12 cellular contexts compared by ENCODE assay signal in the genomic region with DNA sequence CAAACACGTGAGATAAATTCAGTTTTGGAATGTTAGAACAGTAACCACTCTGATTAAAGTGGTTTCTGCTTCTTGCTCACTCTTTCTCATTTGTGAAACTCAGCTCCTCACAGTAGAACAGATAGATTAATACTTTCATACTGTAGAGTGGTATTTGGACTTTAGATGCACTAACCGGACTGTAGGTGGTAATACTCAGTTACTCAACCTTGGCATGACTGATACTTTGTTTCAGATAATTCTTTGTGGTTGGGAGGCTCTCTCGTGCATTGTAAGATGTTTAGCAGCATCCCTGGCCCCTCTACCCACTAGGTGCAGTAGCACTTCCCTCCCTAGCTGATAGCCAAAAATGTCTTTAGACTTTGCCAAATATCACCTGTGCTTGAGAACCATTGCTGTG.
DNase-seq lines count a peak whose midpoint lies in the region; ATAC-seq and FAIRE-seq lines count a peak whose summit lies in the region.
"Had no signal": no experiment of that assay in that cellular context is flagged by ENCODE, and none has a peak within 500 bp of the region (broad histone marks: within the 10 kb centered on the region; RNA-seq: fewer than 3 reads in every experiment).

No MANE protein-coding gene starts in this region.

- DNase-seq in GM18507 (ENCODE audit: extremely low spot score, insufficient read length, low read depth) (peak; percentile 8), iris pigment epithelial cell (ENCODE audit: low read depth) (peak; percentile 57), EL (no peak), dedifferentiated amniotic fluid mesenchymal stem cell (ENCODE audit: extremely low spot score) (no peak), cerebellar cortex (ENCODE audit: low spot score) (no peak)
- DNase-seq: dorsolateral prefrontal cortex; H7; naive thymus-derived CD8-positive, alpha-beta T cell; NCI-H524 treated with DMSO at 0.1 percent for 48 hours had no signal

- peak; percentile 77 for FAIRE-seq in GM18507 (lab: Jason Lieb, UNC)

- ATAC-seq in GM21367 (IDR thresholded peaks at IDR 0.05; ENCODE audit: unreplicated experiment) (peak; percentile 57), HG03280 (IDR thresholded peaks at IDR 0.05; ENCODE audit: unreplicated experiment) (peak; percentile 69), HG02571 (IDR thresholded peaks at IDR 0.05; ENCODE audit: unreplicated experiment) (no peak)
- ATAC-seq: naive thymus-derived CD8-positive, alpha-beta T cell had no signal

Comparison
In these comparisons a context has a peak if more than half of its experiments do, and no peak if none do; other contexts are left out.
1. DNase-seq: peak in GM18507 (single experiment) and iris pigment epithelial cell (single experiment); none in EL (single experiment), dedifferentiated amniotic fluid mesenchymal stem cell (single experiment) and cerebellar cortex (single experiment).